ENCODE assay signal across 11 cellular contexts in the genomic region with DNA sequence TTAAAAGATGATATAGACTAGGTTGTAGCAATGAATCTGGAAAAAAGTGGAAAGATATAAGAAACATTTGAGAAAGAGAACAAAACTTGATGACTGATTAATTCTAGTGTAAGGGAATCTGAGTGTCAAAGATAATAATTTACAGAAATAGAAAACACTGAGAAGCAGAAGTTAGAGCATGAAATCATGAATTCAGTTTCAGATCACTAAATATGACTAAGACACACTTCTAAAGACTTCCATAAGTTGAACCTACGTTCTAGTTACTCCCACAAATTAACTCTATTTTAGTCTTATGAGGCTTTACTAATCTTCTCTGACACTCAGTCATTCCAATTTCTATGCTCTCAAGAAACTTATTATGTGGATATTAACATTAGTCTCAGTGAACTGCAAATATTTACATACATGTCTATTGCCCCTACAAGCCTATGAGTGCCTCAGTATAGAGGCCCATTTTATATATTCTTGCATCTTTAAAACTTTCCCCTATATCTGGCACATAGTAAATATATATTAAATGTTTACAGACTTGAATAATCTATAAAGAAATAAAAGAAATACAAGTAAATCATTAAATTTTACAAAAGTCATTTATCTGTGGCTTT. TPM values are rescaled to one million over a fixed set of nuclear protein-coding genes. Genes with fewer than 3 reads are reported as not detected.
DNase-seq lines count a peak whose midpoint lies in the region; ATAC-seq lines count a peak whose summit lies in the region.
"Had no signal": no experiment of that assay in that cellular context is flagged by ENCODE, and none has a peak within 500 bp of the region (broad histone marks: within the 10 kb centered on the region; RNA-seq: fewer than 3 reads in every experiment).

No MANE protein-coding gene starts in this region.

- H3K4me3 Mint-ChIP-seq in activated T-cell treated with anti-CD3 and anti-CD28 coated beads, Interleukin-2, amount 50 U/mL, for 24 hours, result no peak overlapping the region
- no peak overlapping the region for H3K4me3 Mint-ChIP-seq in activated T-cell treated with anti-CD3 and anti-CD28 coated beads, Interleukin-2, amount 50 U/mL, for 4 hours
- H3K4me3 Mint-ChIP-seq in stimulated activated naive B cell treated with anti-CD40 and anti-IgM and Interleukin-4, amounts not matched to agents 10 μg/mL and 1 μg/mL and 100 μg/mL, for 72 hours, result no peak overlapping the region

- no peaks in the 10 kb centered on the region for H3K27me3 Mint-ChIP-seq in activated T-cell treated with anti-CD3 and anti-CD28 coated beads, Interleukin-2, amount 50 U/mL, for 24 hours
- H3K27me3 Mint-ChIP-seq in activated T-cell treated with anti-CD3 and anti-CD28 coated beads, Interleukin-2, amount 50 U/mL, for 4 hours (ENCODE audit: low read depth), result no peaks in the 10 kb centered on the region
- H3K27me3 Mint-ChIP-seq in stimulated activated naive B cell treated with anti-CD40 and anti-IgM and Interleukin-4, amounts not matched to agents 10 μg/mL and 1 μg/mL and 100 μg/mL, for 72 hours, result no peaks in the 10 kb centered on the region

- peaks cover 3% of the 10 kb centered on the region for H3K4me1 Mint-ChIP-seq in activated T-cell treated with anti-CD3 and anti-CD28 coated beads, Interleukin-2, amount 50 U/mL, for 24 hours (ENCODE audit: low read depth)
- peaks cover 5% of the 10 kb centered on the region for H3K4me1 Mint-ChIP-seq in activated T-cell treated with anti-CD3 and anti-CD28 coated beads, Interleukin-2, amount 50 U/mL, for 4 hours (ENCODE audit: low read depth)
- peaks cover 4 to 16% of the 10 kb centered on the region in 2 donors for H3K4me1 Mint-ChIP-seq in stimulated activated naive B cell treated with anti-CD40 and anti-IgM and Interleukin-4, amounts not matched to agents 10 μg/mL and 1 μg/mL and 100 μg/mL, for 72 hours

- H3K36me3 Mint-ChIP-seq in activated T-cell treated with anti-CD3 and anti-CD28 coated beads, Interleukin-2, amount 50 U/mL, for 24 hours (ENCODE audit: low read depth), result peaks cover 84% of the 10 kb centered on the region
- peaks cover 42% of the 10 kb centered on the region for H3K36me3 Mint-ChIP-seq in activated T-cell treated with anti-CD3 and anti-CD28 coated beads, Interleukin-2, amount 50 U/mL, for 4 hours (ENCODE audit: insufficient read depth)
- peaks cover 29 to 47% of the 10 kb centered on the region in 2 donors for H3K36me3 Mint-ChIP-seq in stimulated activated naive B cell treated with anti-CD40 and anti-IgM and Interleukin-4, amounts not matched to agents 10 μg/mL and 1 μg/mL and 100 μg/mL, for 72 hours

- no peak for DNase-seq in activated T-cell treated with anti-CD3 and anti-CD28 coated beads, Interleukin-2, amount 50 U/mL, for 24 hours
- DNase-seq in activated T-cell treated with anti-CD3 and anti-CD28 coated beads, Interleukin-2, amount 50 U/mL, for 4 hours, result no peak
- no peak for DNase-seq in stimulated activated naive B cell treated with anti-CD40 and anti-IgM and Interleukin-4, amounts not matched to agents 10 μg/mL and 1 μg/mL and 100 μg/mL, for 72 hours
- DNase-seq in cerebellar cortex (ENCODE audit: low spot score) (no peak), HuH-7 (ENCODE audit: low spot score) (no peak)
- DNase-seq in stimulated activated CD4-positive, alpha-beta T cell treated with anti-CD3 and anti-CD28 coated beads, Interleukin-15, amount 100 ng/mL, for 24 hours, result no peak
- DNase-seq: activated T-cell treated with anti-CD3 and anti-CD28 coated beads, Interleukin-2, amount 50 U/mL, for 1 hour; central memory CD4-positive, alpha-beta T cell; NCI-H2029 treated with DMSO at 0.1 percent for 48 hours had no signal

- H3K27ac Mint-ChIP-seq in activated T-cell treated with anti-CD3 and anti-CD28 coated beads, Interleukin-2, amount 50 U/mL, for 24 hours, result peak overlapping the region; percentile 2
- no peak overlapping the region for H3K27ac Mint-ChIP-seq in stimulated activated naive B cell treated with anti-CD40 and anti-IgM and Interleukin-4, amounts not matched to agents 10 μg/mL and 1 μg/mL and 100 μg/mL, for 72 hours

- no peaks in the 10 kb centered on the region for H3K9me3 Mint-ChIP-seq in activated T-cell treated with anti-CD3 and anti-CD28 coated beads, Interleukin-2, amount 50 U/mL, for 24 hours
- no peaks in the 10 kb centered on the region for H3K9me3 Mint-ChIP-seq in activated T-cell treated with anti-CD3 and anti-CD28 coated beads, Interleukin-2, amount 50 U/mL, for 4 hours
- H3K9me3 Mint-ChIP-seq in stimulated activated naive B cell treated with anti-CD40 and anti-IgM and Interleukin-4, amounts not matched to agents 10 μg/mL and 1 μg/mL and 100 μg/mL, for 72 hours, result no peaks in the 10 kb centered on the region

- ATAC-seq in activated T-cell treated with anti-CD3 and anti-CD28 coated beads, Interleukin-2, amount 50 U/mL, for 4 hours, result no peak
- ATAC-seq in HG02623 (IDR thresholded peaks at IDR 0.05; ENCODE audit: unreplicated experiment) (peak; percentile 87), HG03469 (IDR thresholded peaks at IDR 0.05; ENCODE audit: unreplicated experiment) (peak; percentile 94)
- ATAC-seq in stimulated activated naive B cell treated with anti-CD40 and anti-IgM and Interleukin-4, amounts not matched to agents 10 μg/mL and 1 μg/mL and 100 μg/mL, for 72 hours (replicated peaks), result peak; percentile 75 to 76

RNA-seq across cellular contexts. Expression of a gene that starts 30.4 kb away (rescaled TPM):
- 10 to 100 TPM; 22.1 to 24.7 (median 23.7) TPM for total RNA-seq in activated T-cell treated with anti-CD3 and anti-CD28 coated beads, Interleukin-2, amount 50 U/mL, for 4 hours

Comparison
In these comparisons a context has a peak if more than half of its experiments do, and no peak if none do; other contexts are left out.
1. ATAC-seq: peak in HG02623 (single experiment), HG03469 (single experiment) and stimulated activated naive B cell treated with anti-CD40 and anti-IgM and Interleukin-4, amounts not matched to agents 10 μg/mL and 1 μg/mL and 100 μg/mL, for 72 hours (2 of 2); none in activated T-cell treated with anti-CD3 and anti-CD28 coated beads, Interleukin-2, amount 50 U/mL, for 4 hours (0 of 2).